9 cellular contexts compared by ENCODE assay signal in genomic region chr3:129593595-129594339, GRCh38. TPM values are rescaled to one million over a fixed set of nuclear protein-coding genes. Genes with fewer than 3 reads are reported as not detected.
DNase-seq lines count a peak whose midpoint lies in the region; ATAC-seq and TF ChIP-seq lines count a peak whose summit lies in the region.
"Had no signal": no experiment of that assay in that cellular context is flagged by ENCODE, and none has a peak within 500 bp of the region (broad histone marks: within the 10 kb centered on the region; RNA-seq: fewer than 3 reads in every experiment).

No MANE protein-coding gene starts in this region.

- peak overlapping the region; percentile 73 for H3K27ac ChIP-seq in GM23338 (ENCODE audit: low read depth)

- peak overlapping the region; percentile 51 for H3K4me3 Mint-ChIP-seq in GM23338
- peak overlapping the region; percentile 61 for H3K4me3 Mint-ChIP-seq in activated T-helper 17 cell treated with anti-CD3 and anti-CD28 coated beads, Interleukin-2, amount 50 U/mL, for 72 hours

- peak; percentile 68 for DNase-seq in GM23338 (ENCODE audit: low spot score)
- DNase-seq in NCI-H2227 treated with DMSO at 0.1 percent for 48 hours (lab: John Stamatoyannopoulos, UW), result peak; percentile 87
- DNase-seq in left lobe of liver (ENCODE audit: low spot score), result no peak
- DNase-seq in stimulated activated CD8-positive, alpha-beta memory T cell treated with anti-CD3 and anti-CD28 coated beads, Interleukin-12 subunit alpha, Interleukin-12 subunit beta, amount 100 ng/mL, for 24 hours (ENCODE audit: extremely low read depth), result peak; percentile 28
- DNase-seq in SKM-1 (lab: John Stamatoyannopoulos, UW; ENCODE audit: unreplicated experiment), result no peak

- no peaks in the 10 kb centered on the region for H3K9me2 ChIP-seq in GM23338 (ENCODE audit: insufficient read depth)

- peaks cover 72% of the 10 kb centered on the region for H3K4me1 Mint-ChIP-seq in GM23338
- peaks cover 10% of the 10 kb centered on the region for H3K4me1 Mint-ChIP-seq in activated T-helper 17 cell treated with anti-CD3 and anti-CD28 coated beads, Interleukin-2, amount 50 U/mL, for 72 hours

- no peaks in the 10 kb centered on the region for H3K9me3 Mint-ChIP-seq in GM23338
- H3K9me3 Mint-ChIP-seq in activated T-helper 17 cell treated with anti-CD3 and anti-CD28 coated beads, Interleukin-2, amount 50 U/mL, for 72 hours, result no peaks in the 10 kb centered on the region

- H2AFZ ChIP-seq in GM23338, result 0 out of 2 replicates have a peak overlapping the region, but pooled peaks have one; percentile 59

- H3K27me3 ChIP-seq in GM23338 (ENCODE audit: insufficient read depth), result no peaks in the 10 kb centered on the region

- no peak overlapping the region for H3K4me3 ChIP-seq in GM23338

- peak overlapping the region; percentile 84 for H3K4me2 ChIP-seq in GM23338

- no peaks in the 10 kb centered on the region for H3K36me3 ChIP-seq in GM23338 (ENCODE audit: insufficient read depth)

- peaks cover 23% of the 10 kb centered on the region for H3K27me3 Mint-ChIP-seq in GM23338 (ENCODE audit: insufficient read depth, low read depth, poor library complexity)
- no peaks in the 10 kb centered on the region for H3K27me3 Mint-ChIP-seq in activated T-helper 17 cell treated with anti-CD3 and anti-CD28 coated beads, Interleukin-2, amount 50 U/mL, for 72 hours

- no peaks in the 10 kb centered on the region for H3K79me2 ChIP-seq in GM23338 (replicated peaks; ENCODE audit: insufficient read depth)

- peak; percentile 10 for ATAC-seq in GM23338
- ATAC-seq in activated T-helper 17 cell treated with anti-CD3 and anti-CD28 coated beads, Interleukin-2, amount 50 U/mL, for 72 hours (replicated peaks), result peak; percentile 81
- ATAC-seq in left lobe of liver, result peak; percentile 62
- ATAC-seq in GM21367 (IDR thresholded peaks at IDR 0.05; ENCODE audit: unreplicated experiment), result no peak
- ATAC-seq in HG02870 (IDR thresholded peaks at IDR 0.05; ENCODE audit: unreplicated experiment), result no peak

- no peak for TF ChIP-seq CTCF in GM23338 (conservative IDR thresholded peaks at IDR 0.05; ENCODE audit: low read depth in 2 of 2)

- peak overlapping the region; percentile 82 for H3K27ac Mint-ChIP-seq in GM23338
- H3K27ac Mint-ChIP-seq in activated T-helper 17 cell treated with anti-CD3 and anti-CD28 coated beads, Interleukin-2, amount 50 U/mL, for 72 hours, result peak overlapping the region; percentile 60

- no peaks in the 10 kb centered on the region for H4K20me1 ChIP-seq in GM23338 (replicated peaks; ENCODE audit: insufficient read depth)

- H3F3A ChIP-seq in GM23338 (replicated peaks; ENCODE audit: low read depth), result peaks cover 22% of the 10 kb centered on the region

- no peaks in the 10 kb centered on the region; the same call in 2 of the 3 replicates for H3K36me3 Mint-ChIP-seq in GM23338 (ENCODE audit: low read depth)
- H3K36me3 Mint-ChIP-seq in activated T-helper 17 cell treated with anti-CD3 and anti-CD28 coated beads, Interleukin-2, amount 50 U/mL, for 72 hours (ENCODE audit: low read depth), result no peaks in the 10 kb centered on the region

- peaks cover 67% of the 10 kb centered on the region for H3K4me1 ChIP-seq in GM23338 (ENCODE audit: insufficient read depth)

TF ChIP-seq in GM23338, 12 proteins besides CTCF, POLR2A, EP300 and RAD21 (continues in another document):
- TF ChIP-seq ZNF114 (CRISPR knock-in tag; IDR thresholded peaks at IDR 0.05) (no peak), CREB1 (CRISPR knock-in tag; IDR thresholded peaks at IDR 0.05; ENCODE audit: low read depth) (no peak), REST (IDR thresholded peaks at IDR 0.05; ENCODE audit: unreplicated experiment) (no peak), ZNF331 (CRISPR knock-in tag; IDR thresholded peaks at IDR 0.05; ENCODE audit: low read depth) (no peak), STAT1 (IDR thresholded peaks at IDR 0.05; ENCODE audit: unreplicated experiment) (no peak), NANOG (IDR thresholded peaks at IDR 0.05; ENCODE audit: borderline replicate concordance) (no peak), EZH2phosphoT487 (IDR thresholded peaks at IDR 0.05; ENCODE audit: unreplicated experiment) (no peak)

RNA-seq across cellular contexts. Expression of gene PLXND1, which starts 12.7 kb away (rescaled TPM):
- 30.7 and 60.4 TPM in 2 replicates for total RNA-seq in GM23338 (2014; rRNA removed; shearing (Covaris generic))
- 13.3 and 14.7 TPM in 2 replicates for polyA plus RNA-seq in GM23338 (2016; fragmentation: Nextera tagmentation; extraction: Ambion mirVana)
- 1 to 10 TPM; 6.2 to 7.4 TPM for total RNA-seq in activated T-helper 17 cell treated with anti-CD3 and anti-CD28 coated beads, Interleukin-2, amount 50 U/mL, for 72 hours
- 29.5 TPM for total RNA-seq in left lobe of liver

RNA-seq across cellular contexts. Expression of gene H1-8, which starts 50.8 kb away (rescaled TPM):
- total RNA-seq in GM23338 (2014; rRNA removed; shearing (Covaris generic)), result not detected in 2 replicates
- not detected in 2 replicates for polyA plus RNA-seq in GM23338 (2016; fragmentation: Nextera tagmentation; extraction: Ambion mirVana)
- total RNA-seq in activated T-helper 17 cell treated with anti-CD3 and anti-CD28 coated beads, Interleukin-2, amount 50 U/mL, for 72 hours, result not detected
- not detected for total RNA-seq in left lobe of liver
- total RNA-seq: epithelial cell of proximal tubule had no signal

Comparison
In these comparisons a context has a peak if more than half of its experiments do, and no peak if none do; other contexts are left out.
1. ATAC-seq: peak in GM23338 (single experiment), activated T-helper 17 cell treated with anti-CD3 and anti-CD28 coated beads, Interleukin-2, amount 50 U/mL, for 72 hours (single experiment) and left lobe of liver (single experiment); none in GM21367 (single experiment) and HG02870 (single experiment).
2. DNase-seq: peak in GM23338 (single experiment), NCI-H2227 treated with DMSO at 0.1 percent for 48 hours (single experiment) and stimulated activated CD8-positive, alpha-beta memory T cell treated with anti-CD3 and anti-CD28 coated beads, Interleukin-12 subunit alpha, Interleukin-12 subunit beta, amount 100 ng/mL, for 24 hours (single experiment); none in left lobe of liver (single experiment) and SKM-1 (single experiment).